1 cellular context compared by ENCODE assay signal in the genomic region with DNA sequence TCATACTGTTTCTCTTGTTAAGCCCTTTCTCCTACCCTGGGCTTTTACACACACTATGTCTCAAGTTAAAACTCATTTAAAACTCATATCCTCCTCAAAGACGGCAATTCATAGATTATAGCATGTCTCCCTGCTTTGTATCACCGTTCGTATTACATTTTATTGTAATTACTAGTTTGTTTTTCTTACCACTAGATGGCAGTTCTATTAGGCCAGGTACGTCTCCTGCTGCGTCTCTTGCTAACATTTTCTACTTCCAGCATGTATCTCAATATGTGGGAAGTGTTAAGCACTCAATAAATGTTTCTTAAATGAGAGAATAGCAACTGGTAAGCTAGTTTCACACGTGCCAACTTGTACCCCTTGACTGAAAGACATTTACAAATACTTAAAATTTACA.
TF ChIP-seq lines count a peak whose summit lies in the region.

No MANE protein-coding gene starts in this region.

TF ChIP-seq in HepG2, 621 proteins besides CTCF, POLR2A, EP300 and RAD21 (continued from another document):
- TF ChIP-seq ZNF451 (CRISPR knock-in tag; IDR thresholded peaks at IDR 0.05) (no peak), ZSCAN22 (CRISPR knock-in tag; IDR thresholded peaks at IDR 0.05) (no peak), TSC22D2 (CRISPR knock-in tag; IDR thresholded peaks at IDR 0.05; ENCODE audit: borderline replicate concordance) (no peak)
